36 cellular contexts compared by ENCODE assay signal in the genomic region with DNA sequence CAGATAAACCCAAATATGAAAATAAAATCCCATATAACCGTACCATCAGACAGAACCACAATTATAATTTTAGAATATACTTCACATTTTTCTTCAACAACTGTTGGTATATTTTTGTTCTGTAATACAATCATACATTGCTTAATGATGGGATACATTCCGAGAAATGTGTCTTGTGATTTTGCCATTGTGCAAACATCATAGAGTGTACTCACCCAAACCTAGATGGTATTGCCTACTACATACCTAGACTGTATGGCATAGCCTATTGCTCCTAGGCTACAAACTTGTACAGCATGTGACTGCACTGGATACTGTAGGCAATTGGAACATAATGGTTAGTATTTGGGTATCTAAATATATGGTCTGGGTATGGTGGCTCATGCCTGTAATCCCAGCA. TPM values are rescaled to one million over a fixed set of nuclear protein-coding genes. Genes with fewer than 3 reads are reported as not detected.
DNase-seq lines count a peak whose midpoint lies in the region; ATAC-seq, FAIRE-seq and TF ChIP-seq lines count a peak whose summit lies in the region.
"Had no signal": no experiment of that assay in that cellular context is flagged by ENCODE, and none has a peak within 500 bp of the region (broad histone marks: within the 10 kb centered on the region; RNA-seq: fewer than 3 reads in every experiment).

No MANE protein-coding gene starts in this region.

- DNase-seq in K562 (ENCODE audit: extremely low read depth in 1 of 4, low spot score in 3 of 4) (no peak), fibroblast of gingiva (ENCODE audit: low read depth) (peak; percentile 33), gastrocnemius medialis (no peak), hippocampal formation (lab: John Stamatoyannopoulos, UW) (no peak), frontal cortex (ENCODE audit: low spot score in 2 of 2) (no peak), ascending aorta (ENCODE audit: low spot score in 2 of 2) (no peak)
- no peak for DNase-seq in activated T-cell treated with anti-CD3 and anti-CD28 coated beads, Interleukin-2, amount 50 U/mL, for 72 hours
- DNase-seq: 8988T; ACHN; AML-193; BE2C; C1 segment of cervical spinal cord; Caco-2; Calu3; CD4-positive, alpha-beta memory T cell; CD4-positive, alpha-beta T cell; CD4-positive, CD25-positive, alpha-beta regulatory T cell; CD8-positive, alpha-beta memory T cell; CD8-positive, alpha-beta T cell; COR-L47; DMS 273 treated with DMSO at 0.1 percent for 48 hours; DMS153; DMS53; DMS79 treated with DMSO at 0.1 percent for 48 hours; DND-41; EL had no signal

- no peak overlapping the region for H3K4me2 ChIP-seq in K562 (ENCODE audit: insufficient read depth, low read length)
- H3K4me2 ChIP-seq: A549, BLaER1 had no signal

- no peak for TF ChIP-seq POLR2A in K562 (conservative IDR thresholded peaks at IDR 0.05)
- no peak for TF ChIP-seq POLR2A in gastrocnemius medialis (IDR thresholded peaks at IDR 0.05)

- no peaks in the 10 kb centered on the region for H3K9me3 Mint-ChIP-seq in activated T-cell treated with anti-CD3 and anti-CD28 coated beads, Interleukin-2, amount 50 U/mL, for 72 hours
- H3K9me3 Mint-ChIP-seq: CD4-positive, alpha-beta memory T cell; CD4-positive, alpha-beta T cell; CD4-positive, CD25-positive, alpha-beta regulatory T cell; CD8-positive, alpha-beta memory T cell; CD8-positive, alpha-beta T cell had no signal

- intact Hi-C loops in K562 (cut with micrococcal nuclease), result no loop called here
- intact Hi-C loops in gastrocnemius medialis (cut with DNase I; ENCODE audit: low total_unique reads), result no loop called here
- intact Hi-C loops in ascending aorta (cut with DNase I), result no loop called here

- no peak overlapping the region for H3K4me3 ChIP-seq in K562
- H3K4me3 ChIP-seq in gastrocnemius medialis, result no peak overlapping the region
- no peak overlapping the region for H3K4me3 ChIP-seq in ascending aorta
- H3K4me3 ChIP-seq: A549; BLaER1; BLaER1 treated with 17β-estradiol and CSF1 and Interleukin-3, amounts not matched to agents 10 nM and 100 nM had no signal

- no peaks in the 10 kb centered on the region for H3K27me3 ChIP-seq in K562 (ENCODE audit: control insufficient read depth in 2 of 2, insufficient read depth in 2 of 2, low read length in 2 of 2)
- H3K27me3 ChIP-seq in gastrocnemius medialis, result no peaks in the 10 kb centered on the region
- H3K27me3 ChIP-seq in ascending aorta, result no peaks in the 10 kb centered on the region
- H3K27me3 ChIP-seq: BE2C; BLaER1; BLaER1 treated with 17β-estradiol and CSF1 and Interleukin-3, amounts not matched to agents 10 nM and 100 nM had no signal

- TF ChIP-seq EP300 in K562 (IDR thresholded peaks at IDR 0.05; ENCODE audit: low read length), result no peak

- no peak overlapping the region for H3K4me3 Mint-ChIP-seq in activated T-cell treated with anti-CD3 and anti-CD28 coated beads, Interleukin-2, amount 50 U/mL, for 72 hours
- H3K4me3 Mint-ChIP-seq: B cell; CD14-positive monocyte; CD4-positive, alpha-beta memory T cell; CD4-positive, alpha-beta T cell; CD4-positive, CD25-positive, alpha-beta regulatory T cell; CD8-positive, alpha-beta memory T cell; CD8-positive, alpha-beta T cell had no signal

- H3K4me1 ChIP-seq in K562 (replicated peaks in 1 of 2; ENCODE audit: control insufficient read depth in 2 of 2, insufficient read depth in 2 of 2, low read length in 2 of 2) (peaks cover 26 to 62% of the 10 kb centered on the region in 2 experiments), gastrocnemius medialis (peaks cover 0 to 15% of the 10 kb centered on the region in 2 donors), ascending aorta (no peaks in the 10 kb centered on the region)
- H3K4me1 ChIP-seq: BE2C, BLaER1, Caco-2 had no signal

- H3K27me3 Mint-ChIP-seq in activated T-cell treated with anti-CD3 and anti-CD28 coated beads, Interleukin-2, amount 50 U/mL, for 72 hours (ENCODE audit: low read depth), result peaks cover 6% of the 10 kb centered on the region

- H3K27ac ChIP-seq in K562 (ENCODE audit: extremely low read depth, low read depth, low read length) (peak overlapping the region; percentile 17; the same call in 1 of the 3 replicates), gastrocnemius medialis (no peak overlapping the region), ascending aorta (no peak overlapping the region)
- H3K27ac ChIP-seq: 22Rv1; A549; BLaER1; BLaER1 treated with 17β-estradiol and CSF1 and Interleukin-3, amounts not matched to agents 10 nM and 100 nM; C4-2B had no signal

- in situ Hi-C loops in K562 (cut with MboI), result no loop called here
- in situ Hi-C loops in gastrocnemius medialis (cut with MboI; ENCODE audit: low sequenced_read_pairs in 4 of 4), result no loop called here

- no peak for TF ChIP-seq RAD21 in K562 (CRISPR knock-in tag; conservative IDR thresholded peaks at IDR 0.05 in 1 of 2, IDR thresholded peaks at IDR 0.05 in 1 of 2)

- POLR2A ChIA-PET in K562 (lab: Yijun Ruan, JAX), result interaction anchor here (1.0 kb wide), 1 partner anchor 10 kb away, joined by 4 read pairs; no protein-coding TSS in a partner anchor

- no peaks in the 10 kb centered on the region for H3K36me3 Mint-ChIP-seq in activated T-cell treated with anti-CD3 and anti-CD28 coated beads, Interleukin-2, amount 50 U/mL, for 72 hours (ENCODE audit: insufficient read depth in 2 of 2)
- H3K36me3 Mint-ChIP-seq: CD14-positive monocyte; CD4-positive, CD25-positive, alpha-beta regulatory T cell; CD8-positive, alpha-beta T cell had no signal

- H3K79me2 ChIP-seq in K562 (ENCODE audit: control insufficient read depth, insufficient read depth, low read length), result peaks cover 66% of the 10 kb centered on the region

- peaks cover 3% of the 10 kb centered on the region; the same call in 1 of the 3 replicates for H3K36me3 ChIP-seq in K562 (ENCODE audit: control insufficient read depth, insufficient read depth, low read length)
- no peaks in the 10 kb centered on the region for H3K36me3 ChIP-seq in gastrocnemius medialis
- H3K36me3 ChIP-seq in ascending aorta, result no peaks in the 10 kb centered on the region
- H3K36me3 ChIP-seq: BE2C; BLaER1; BLaER1 treated with 17β-estradiol and CSF1 and Interleukin-3, amounts not matched to agents 10 nM and 100 nM had no signal

- no peak overlapping the region for H2AFZ ChIP-seq in K562 (ENCODE audit: low read depth, low read length)

- peak; percentile 17 for FAIRE-seq in TTC549 (lab: Jason Lieb, UNC)
- FAIRE-seq in K562 (lab: Jason Lieb, UNC), result no peak
- no peak for FAIRE-seq in frontal cortex (lab: Jason Lieb, UNC)
- FAIRE-seq: A204.1, A549, D721Med had no signal

- no peaks in the 10 kb centered on the region; the same call in 1 of the 2 replicates for H4K20me1 ChIP-seq in K562 (replicated peaks; ENCODE audit: control insufficient read depth, insufficient read depth, low read length)
- H4K20me1 ChIP-seq: BLaER1 had no signal

- H3K9me1 ChIP-seq in K562 (ENCODE audit: control insufficient read depth, insufficient read depth, low read length), result peaks cover 3% of the 10 kb centered on the region

- no peaks in the 10 kb centered on the region for H3K4me1 Mint-ChIP-seq in activated T-cell treated with anti-CD3 and anti-CD28 coated beads, Interleukin-2, amount 50 U/mL, for 72 hours (ENCODE audit: low read depth)
- H3K4me1 Mint-ChIP-seq: B cell; CD4-positive, alpha-beta memory T cell; CD4-positive, CD25-positive, alpha-beta regulatory T cell; CD8-positive, alpha-beta memory T cell had no signal

- 91% methylated on average over 2 of the region's 2 CpGs for WGBS in K562 (ENCODE audit: insufficient coverage, low coverage, missing lambda C conversion rate)

- H3K9ac ChIP-seq in K562 (ENCODE audit: insufficient read depth in 1 of 2, low read depth in 2 of 2, low read length in 2 of 2), result no peak overlapping the region
- H3K9ac ChIP-seq: BLaER1; BLaER1 treated with 17β-estradiol and CSF1 and Interleukin-3, amounts not matched to agents 10 nM and 100 nM had no signal

- H3K27ac Mint-ChIP-seq in activated T-cell treated with anti-CD3 and anti-CD28 coated beads, Interleukin-2, amount 50 U/mL, for 72 hours, result no peak overlapping the region
- H3K27ac Mint-ChIP-seq: B cell; CD4-positive, alpha-beta memory T cell; CD4-positive, alpha-beta T cell; CD8-positive, alpha-beta memory T cell; CD8-positive, alpha-beta T cell had no signal

- CTCF ChIA-PET in K562 (lab: Yijun Ruan, JAX; ENCODE audit: low intra/inter-chr PET ratio), result no interaction called here

- H3K9me3 ChIP-seq in K562 (replicated peaks; ENCODE audit: control insufficient read depth, insufficient read depth, low read depth, low read length) (no peaks in the 10 kb centered on the region), gastrocnemius medialis (no peaks in the 10 kb centered on the region), ascending aorta (no peaks in the 10 kb centered on the region)
- H3K9me3 ChIP-seq: A549; BE2C; BLaER1; BLaER1 treated with 17β-estradiol and CSF1 and Interleukin-3, amounts not matched to agents 10 nM and 100 nM; Caco-2 had no signal

- ATAC-seq in K562, result no peak
- ATAC-seq in gastrocnemius medialis, result peak; percentile 59 to 60
- no peak for ATAC-seq in activated T-cell treated with anti-CD3 and anti-CD28 coated beads, Interleukin-2, amount 50 U/mL, for 72 hours (replicated peaks in 1 of 2)
- ATAC-seq: A549; CD8-positive, alpha-beta T cell had no signal

- no peak for TF ChIP-seq CTCF in K562 (IDR thresholded peaks at IDR 0.05 in 2 of 3, conservative IDR thresholded peaks at IDR 0.05 in 1 of 3; ENCODE audit: insufficient read depth in 2 of 3, low read depth in 1 of 3, low read length in 3 of 3)
- no peak for TF ChIP-seq CTCF in gastrocnemius medialis (IDR thresholded peaks at IDR 0.05 in 4 of 5, conservative IDR thresholded peaks at IDR 0.05 in 1 of 5)
- no peak for TF ChIP-seq CTCF in ascending aorta (IDR thresholded peaks at IDR 0.05)

- no TSS peak for BruUV-seq in K562 (replicated peaks; lab: Mats Ljungman, UMichigan)

RNA-seq across cellular contexts. Expression of a gene that starts 30.6 kb away (rescaled TPM):
- total RNA-seq in K562 (2011; cell fraction: chromatin; rRNA removed; ENCODE audit: low replicate concordance), result 103 and 194 TPM in 2 replicates
- 85.6 and 90.0 TPM in 2 replicates for total RNA-seq in K562 (2011; cell fraction: nucleolus; rRNA removed)
- total RNA-seq in K562 (2011; cell fraction: nucleoplasm; rRNA removed), result 95.6 and 105 TPM in 2 replicates
- total RNA-seq in K562 (2014; rRNA removed) (12.6 and 16.8 TPM in 2 replicates), K562 (2014; rRNA removed; fragmentation: Illumina TruSeq; extraction: Trizol) (10.0 and 10.8 TPM in 2 replicates), K562 (2015; rRNA removed; fragmentation: Illumina TruSeq; extraction: Trizol) (11.6 and 12.6 TPM in 2 replicates), K562 (2021) (26.7 and 29.8 TPM in 2 replicates), gastrocnemius medialis (10 to 100 TPM; 41.9 to 66.5 (median 53.9) TPM), frontal cortex (13.9 TPM), ascending aorta (18.9 TPM)
- polyA plus RNA-seq in K562 (2011; rRNA removed) (25.5 and 53.9 TPM in 2 replicates), K562 (2014; fragmentation: Illumina TruSeq; extraction: Trizol) (30.4 and 32.8 TPM in 2 replicates), K562 (2014; fragmentation: Nextera tagmentation; extraction: Ambion mirVana) (1 to 10 TPM in 1 of 2 experiments, under 1 TPM in 1; 0.70 to 1.1 TPM), K562 (2014; rRNA removed) (32.3 and 43.2 TPM in 2 replicates)
- 28.1 and 37.8 TPM in 2 replicates for polyA plus RNA-seq in K562 (2011; cell fraction: cytosol; rRNA removed)
- polyA plus RNA-seq in K562 (2011; cell fraction: nucleus; rRNA removed), result 274 and 277 TPM in 2 replicates
- 33.7 and 73.6 TPM in 2 replicates for polyA plus RNA-seq in K562 (2012)
- polyA minus RNA-seq in K562 (2011; rRNA and poly(A)+ RNA removed), result 17.6 and 23.6 TPM in 2 replicates
- polyA minus RNA-seq in K562 (2011; cell fraction: cytosol; rRNA and poly(A)+ RNA removed), result 11.7 and 21.4 TPM in 2 replicates
- polyA minus RNA-seq in K562 (2011; cell fraction: nucleus; rRNA and poly(A)+ RNA removed), result 20.3 and 37.2 TPM in 2 replicates
- 1 to 10 TPM; 4.8 to 5.3 TPM for total RNA-seq in activated T-cell treated with anti-CD3 and anti-CD28 coated beads, Interleukin-2, amount 50 U/mL, for 72 hours

RNA-seq across cellular contexts. Expression of a gene that starts 31.8 kb away (rescaled TPM):
- 364 and 807 TPM in 2 replicates for total RNA-seq in K562 (2011; cell fraction: chromatin; rRNA removed; ENCODE audit: low replicate concordance)
- total RNA-seq in K562 (2011; cell fraction: nucleolus; rRNA removed), result 428 and 514 TPM in 2 replicates
- total RNA-seq in K562 (2011; cell fraction: nucleoplasm; rRNA removed), result 376 and 406 TPM in 2 replicates
- total RNA-seq in K562 (2014; rRNA removed), result 18.9 and 23.7 TPM in 2 replicates
- total RNA-seq in K562 (2014; rRNA removed; fragmentation: Illumina TruSeq; extraction: Trizol), result 31.0 and 34.3 TPM in 2 replicates
- 44.0 and 44.1 TPM in 2 replicates for total RNA-seq in K562 (2015; rRNA removed; fragmentation: Illumina TruSeq; extraction: Trizol)
- 78.5 and 79.6 TPM in 2 replicates for total RNA-seq in K562 (2021)
- 52.9 and 143 TPM in 2 replicates for polyA plus RNA-seq in K562 (2011; rRNA removed)
- 146 and 165 TPM in 2 replicates for polyA plus RNA-seq in K562 (2011; cell fraction: cytosol; rRNA removed)
- polyA plus RNA-seq in K562 (2011; cell fraction: nucleus; rRNA removed), result 466 and 543 TPM in 2 replicates
- polyA plus RNA-seq in K562 (2012), result 57.3 and 151 TPM in 2 replicates
- 76.9 and 81.4 TPM in 2 replicates for polyA plus RNA-seq in K562 (2014; fragmentation: Illumina TruSeq; extraction: Trizol)
- polyA plus RNA-seq in K562 (2014; fragmentation: Nextera tagmentation; extraction: Ambion mirVana), result 10 to 100 TPM; 11.4 to 14.8 TPM
- polyA plus RNA-seq in K562 (2014; rRNA removed), result 55.0 and 58.0 TPM in 2 replicates
- polyA minus RNA-seq in K562 (2011; rRNA and poly(A)+ RNA removed), result 123 TPM in 2 replicates
- polyA minus RNA-seq in K562 (2011; cell fraction: cytosol; rRNA and poly(A)+ RNA removed), result 96.4 and 118 TPM in 2 replicates
- 142 and 264 TPM in 2 replicates for polyA minus RNA-seq in K562 (2011; cell fraction: nucleus; rRNA and poly(A)+ RNA removed)
- 10 to 100 TPM; 20.0 to 37.7 (median 24.9) TPM for total RNA-seq in gastrocnemius medialis
- 7.7 TPM for total RNA-seq in frontal cortex
- 10 to 100 TPM; 50.5 to 53.6 TPM for total RNA-seq in activated T-cell treated with anti-CD3 and anti-CD28 coated beads, Interleukin-2, amount 50 U/mL, for 72 hours
- 74.1 TPM for total RNA-seq in ascending aorta

RNA-seq across cellular contexts. Expression of a gene that starts 50.5 kb away (rescaled TPM):
- total RNA-seq in K562 (2011; cell fraction: chromatin; rRNA removed; ENCODE audit: low replicate concordance), result 40.2 and 80.6 TPM in 2 replicates
- 34.5 and 47.0 TPM in 2 replicates for total RNA-seq in K562 (2011; cell fraction: nucleolus; rRNA removed)
- 34.2 and 36.7 TPM in 2 replicates for total RNA-seq in K562 (2011; cell fraction: nucleoplasm; rRNA removed)
- total RNA-seq in K562 (2014; rRNA removed) (26.2 and 30.3 TPM in 2 replicates), K562 (2014; rRNA removed; fragmentation: Illumina TruSeq; extraction: Trizol) (25.8 and 26.4 TPM in 2 replicates), K562 (2015; rRNA removed; fragmentation: Illumina TruSeq; extraction: Trizol) (28.7 and 29.1 TPM in 2 replicates), K562 (2021) (37.6 and 40.3 TPM in 2 replicates), gastrocnemius medialis (1 to 10 TPM; 4.9 to 6.2 (median 5.7) TPM), frontal cortex (13.5 TPM), ascending aorta (2.1 TPM)
- polyA plus RNA-seq in K562 (2011; rRNA removed) (48.3 and 52.7 TPM in 2 replicates), K562 (2014; fragmentation: Illumina TruSeq; extraction: Trizol) (49.5 and 52.3 TPM in 2 replicates), K562 (2014; fragmentation: Nextera tagmentation; extraction: Ambion mirVana) (1 to 10 TPM; 3.3 to 6.3 TPM), K562 (2014; rRNA removed) (24.9 and 33.8 TPM in 2 replicates)
- 61.4 and 68.7 TPM in 2 replicates for polyA plus RNA-seq in K562 (2011; cell fraction: cytosol; rRNA removed)
- polyA plus RNA-seq in K562 (2011; cell fraction: nucleus; rRNA removed), result 59.7 and 61.5 TPM in 2 replicates
- 33.2 and 62.0 TPM in 2 replicates for polyA plus RNA-seq in K562 (2012)
- 42.1 and 50.9 TPM in 2 replicates for polyA minus RNA-seq in K562 (2011; rRNA and poly(A)+ RNA removed)
- 22.4 and 26.2 TPM in 2 replicates for polyA minus RNA-seq in K562 (2011; cell fraction: cytosol; rRNA and poly(A)+ RNA removed)
- polyA minus RNA-seq in K562 (2011; cell fraction: nucleus; rRNA and poly(A)+ RNA removed), result 20.7 and 27.2 TPM in 2 replicates
- 10 to 100 TPM; 12.1 to 16.1 TPM for total RNA-seq in activated T-cell treated with anti-CD3 and anti-CD28 coated beads, Interleukin-2, amount 50 U/mL, for 72 hours

Comparison
In these comparisons a context has a peak if more than half of its experiments do, and no peak if none do; other contexts are left out.
1. ATAC-seq: peak in gastrocnemius medialis (2 of 2); none in K562 (single experiment) and activated T-cell treated with anti-CD3 and anti-CD28 coated beads, Interleukin-2, amount 50 U/mL, for 72 hours (0 of 2).